ENCODE assay signal across 11 cellular contexts in genomic region chr21:41396452-41397107, GRCh38. TPM values are rescaled to one million over a fixed set of nuclear protein-coding genes. Genes with fewer than 3 reads are reported as not detected.
A peak's percentile ranks its signal among the peaks of the same experiment; 100 is the strongest.
DNase-seq lines count a peak whose midpoint lies in the region; ATAC-seq and TF ChIP-seq lines count a peak whose summit lies in the region.
"Had no signal": no experiment of that assay in that cellular context is flagged by ENCODE, and none has a peak within 500 bp of the region (broad histone marks: within the 10 kb centered on the region; RNA-seq: fewer than 3 reads in every experiment).

No MANE protein-coding gene starts in this region.

- POLR2A ChIA-PET in CD4-positive, alpha-beta T cell (lab: Charles Lee), result no interaction called here
- POLR2A ChIA-PET in naive thymus-derived CD8-positive, alpha-beta T cell (lab: Charles Lee), result no interaction called here
- POLR2A ChIA-PET in CD4-positive, alpha-beta memory T cell (lab: Charles Lee; ENCODE audit: partially characterized antibody), result no interaction called here

- H3K27ac ChIP-seq in CD4-positive, alpha-beta T cell (ENCODE audit: low read depth, low read length), result no peak overlapping the region
- H3K27ac ChIP-seq in gastroesophageal sphincter, result no peak overlapping the region
- no peak overlapping the region for H3K27ac ChIP-seq in CD4-positive, alpha-beta memory T cell (ENCODE audit: low read depth, low read length)

- no peaks in the 10 kb centered on the region for H3K4me1 ChIP-seq in gastroesophageal sphincter
- no peaks in the 10 kb centered on the region for H3K4me1 ChIP-seq in CD4-positive, alpha-beta memory T cell (ENCODE audit: insufficient read depth, low read length)

- CTCF ChIA-PET in CD4-positive, alpha-beta T cell (lab: Charles Lee), result no interaction called here
- CTCF ChIA-PET in CD4-positive, alpha-beta memory T cell (lab: Charles Lee; ENCODE audit: partially characterized antibody), result no interaction called here

- H3K4me3 Mint-ChIP-seq in CD4-positive, alpha-beta T cell, result no peak overlapping the region
- no peak overlapping the region for H3K4me3 Mint-ChIP-seq in naive thymus-derived CD8-positive, alpha-beta T cell
- no peak overlapping the region for H3K4me3 Mint-ChIP-seq in CD4-positive, alpha-beta memory T cell
- H3K4me3 Mint-ChIP-seq: nephron had no signal

- peaks cover 0 to 64% of the 10 kb centered on the region in 2 donors for H3K36me3 ChIP-seq in gastroesophageal sphincter
- peaks cover 55% of the 10 kb centered on the region for H3K36me3 ChIP-seq in CD4-positive, alpha-beta memory T cell (ENCODE audit: insufficient read depth, low read length)

- H3K27me3 Mint-ChIP-seq in CD4-positive, alpha-beta T cell, result no peaks in the 10 kb centered on the region
- H3K27me3 Mint-ChIP-seq in naive thymus-derived CD8-positive, alpha-beta T cell, result no peaks in the 10 kb centered on the region
- H3K27me3 Mint-ChIP-seq in CD4-positive, alpha-beta memory T cell, result no peaks in the 10 kb centered on the region

- H3K27ac Mint-ChIP-seq in CD4-positive, alpha-beta T cell, result peak overlapping the region; percentile 65
- H3K27ac Mint-ChIP-seq in naive thymus-derived CD8-positive, alpha-beta T cell, result peak overlapping the region in 8 of 10 donors; percentile 21 to 89 (median 42)
- peak overlapping the region in 3 of 7 donors; percentile 11 to 77 (median 32) for H3K27ac Mint-ChIP-seq in CD4-positive, alpha-beta memory T cell

- H3K9me3 ChIP-seq in CD4-positive, alpha-beta T cell (ENCODE audit: control insufficient read depth, low read length), result no peaks in the 10 kb centered on the region
- no peaks in the 10 kb centered on the region for H3K9me3 ChIP-seq in gastroesophageal sphincter
- H3K9me3 ChIP-seq in CD4-positive, alpha-beta memory T cell (ENCODE audit: control insufficient read depth in 1 of 2, low read length in 2 of 2), result no peaks in the 10 kb centered on the region

- WGBS in gastroesophageal sphincter (ENCODE audit: low coverage in 1 of 2), 2 donors, result 80 to 81% methylated on average over 7 of the region's 10 CpGs

- no peak for TF ChIP-seq POLR2A in gastroesophageal sphincter (IDR thresholded peaks at IDR 0.05)

- ATAC-seq in CD4-positive, alpha-beta T cell (ENCODE audit: poor library complexity), result no peak
- peak; percentile 70 for ATAC-seq in gastroesophageal sphincter
- no peak for ATAC-seq in naive thymus-derived CD8-positive, alpha-beta T cell

- intact Hi-C loops in CD4-positive, alpha-beta T cell (cut with DNase I, micrococcal nuclease), result no loop called here
- intact Hi-C loops in CD4-positive, alpha-beta memory T cell (cut with micrococcal nuclease), result no loop called here

- no peaks in the 10 kb centered on the region for H3K4me1 Mint-ChIP-seq in CD4-positive, alpha-beta T cell (ENCODE audit: low read depth)
- peaks cover 0 to 10% (median 5%) of the 10 kb centered on the region in 4 donors for H3K4me1 Mint-ChIP-seq in naive thymus-derived CD8-positive, alpha-beta T cell
- peaks cover 0 to 1% (median 0%) of the 10 kb centered on the region in 4 donors for H3K4me1 Mint-ChIP-seq in CD4-positive, alpha-beta memory T cell

- no peak for DNase-seq in CD4-positive, alpha-beta T cell
- peak; percentile 69 for DNase-seq in SIG-M5 (lab: John Stamatoyannopoulos, UW)
- DNase-seq in naive thymus-derived CD8-positive, alpha-beta T cell, result no peak
- no peak for DNase-seq in CD4-positive, alpha-beta memory T cell
- no peak for DNase-seq in HCEC 1CT
- no peak for DNase-seq in NCI-H2081 treated with DMSO at 0.1 percent for 48 hours (lab: John Stamatoyannopoulos, UW)
- DNase-seq in NCI-H446 (lab: John Stamatoyannopoulos, UW), result no peak
- DNase-seq: activated CD4-positive, alpha-beta T cell treated with anti-CD3 and anti-CD28 coated beads for 4 hours; NCI-H774 had no signal

- no peaks in the 10 kb centered on the region for H3K27me3 ChIP-seq in CD4-positive, alpha-beta T cell (ENCODE audit: control insufficient read depth, insufficient read depth, low read length)
- peaks cover 20% of the 10 kb centered on the region for H3K27me3 ChIP-seq in gastroesophageal sphincter
- no peaks in the 10 kb centered on the region for H3K27me3 ChIP-seq in CD4-positive, alpha-beta memory T cell (ENCODE audit: insufficient read depth, low read length)

- no peak for TF ChIP-seq CTCF in CD4-positive, alpha-beta T cell (IDR thresholded peaks at IDR 0.05)
- TF ChIP-seq CTCF in gastroesophageal sphincter (IDR thresholded peaks at IDR 0.05), result no peak

- H3K9me3 Mint-ChIP-seq in CD4-positive, alpha-beta T cell, result no peaks in the 10 kb centered on the region
- H3K9me3 Mint-ChIP-seq in naive thymus-derived CD8-positive, alpha-beta T cell, result no peaks in the 10 kb centered on the region
- no peaks in the 10 kb centered on the region for H3K9me3 Mint-ChIP-seq in CD4-positive, alpha-beta memory T cell
- H3K9me3 Mint-ChIP-seq: nephron had no signal

- no peak overlapping the region for H3K4me3 ChIP-seq in gastroesophageal sphincter
- no peak overlapping the region for H3K4me3 ChIP-seq in CD4-positive, alpha-beta memory T cell (ENCODE audit: low read length in 2 of 2)

- peaks cover 94% of the 10 kb centered on the region for H3K36me3 Mint-ChIP-seq in CD4-positive, alpha-beta T cell (ENCODE audit: low read depth)
- H3K36me3 Mint-ChIP-seq in naive thymus-derived CD8-positive, alpha-beta T cell, result peaks cover 5 to 87% (median 47%) of the 10 kb centered on the region in 3 donors
- peaks cover 86 to 88% of the 10 kb centered on the region in 2 donors for H3K36me3 Mint-ChIP-seq in CD4-positive, alpha-beta memory T cell

- TF ChIP-seq EP300 in gastroesophageal sphincter (IDR thresholded peaks at IDR 0.05), result no peak

RNA-seq across cellular contexts. Expression of gene MX1, which starts 29.5 kb away (rescaled TPM):
- total RNA-seq in CD4-positive, alpha-beta T cell, result 10 to 100 TPM; 82.3 to 86.3 TPM
- 10 to 100 TPM; 20.2 to 40.3 (median 31.5) TPM for total RNA-seq in gastroesophageal sphincter
- 10 to 100 TPM; 61.4 to 66.7 TPM for total RNA-seq in naive thymus-derived CD8-positive, alpha-beta T cell
- 10 to 100 TPM; 36.8 to 64.7 (median 44.8) TPM for polyA plus RNA-seq in naive thymus-derived CD8-positive, alpha-beta T cell
- 10 to 100 TPM; 73.7 to 75.3 TPM for total RNA-seq in CD4-positive, alpha-beta memory T cell
- 10 to 100 TPM; 47.8 to 80.6 TPM for polyA plus RNA-seq in CD4-positive, alpha-beta memory T cell

RNA-seq across cellular contexts. Expression of gene MX2, which starts 34.8 kb away (rescaled TPM):
- total RNA-seq in CD4-positive, alpha-beta T cell, result 10 to 100 TPM; 77.8 to 87.1 TPM
- 10 to 100 TPM in 2 of 4 donors, 1 to 10 TPM in 2; 7.3 to 16.3 (median 11.2) TPM for total RNA-seq in gastroesophageal sphincter
- total RNA-seq in naive thymus-derived CD8-positive, alpha-beta T cell, result 100 to 1,000 TPM; 114 to 125 TPM
- 10 to 100 TPM; 27.8 to 49.6 (median 42.4) TPM for polyA plus RNA-seq in naive thymus-derived CD8-positive, alpha-beta T cell
- total RNA-seq in CD4-positive, alpha-beta memory T cell, result 100 to 1,000 TPM in 1 of 2 experiments, 10 to 100 TPM in 1; 98.7 to 107 TPM
- polyA plus RNA-seq in CD4-positive, alpha-beta memory T cell, result 10 to 100 TPM; 29.6 to 46.9 TPM

Comparison
In these comparisons a context has a peak if more than half of its experiments do, and no peak if none do; other contexts are left out.
1. RNA of gene MX2, which starts 34.8 kb away (total RNA-seq): 114 to 125 TPM in naive thymus-derived CD8-positive, alpha-beta T cell, 98.7 to 107 TPM in CD4-positive, alpha-beta memory T cell and 77.8 to 87.1 TPM in CD4-positive, alpha-beta T cell; 7.3 to 16.3 TPM in gastroesophageal sphincter; every median in the first group is over 4 times any median in the second.